29 cellular contexts compared by ENCODE assay signal in the genomic region with DNA sequence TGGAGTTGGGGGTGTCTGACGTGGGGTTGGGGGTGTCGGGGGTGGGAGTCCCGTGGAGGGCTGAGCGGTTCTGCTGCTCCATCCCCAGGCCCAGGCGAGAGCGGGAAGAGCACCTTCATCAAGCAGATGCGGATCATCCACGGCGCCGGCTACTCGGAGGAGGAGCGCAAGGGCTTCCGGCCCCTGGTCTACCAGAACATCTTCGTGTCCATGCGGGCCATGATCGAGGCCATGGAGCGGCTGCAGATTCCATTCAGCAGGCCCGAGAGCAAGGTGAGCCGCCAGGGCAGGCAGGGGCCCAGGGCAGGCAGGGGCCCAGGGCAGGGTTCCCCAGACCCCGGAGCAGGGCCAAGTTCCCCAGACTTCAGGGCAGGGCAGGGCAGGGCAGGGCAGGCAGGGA. TPM values are rescaled to one million over a fixed set of nuclear protein-coding genes. Genes with fewer than 3 reads are reported as not detected.
"Had no signal": no experiment of that assay in that cellular context is flagged by ENCODE, and none has a peak within 500 bp of the region (broad histone marks: within the 10 kb centered on the region; RNA-seq: fewer than 3 reads in every experiment).

No MANE protein-coding gene starts in this region.

- H3K36me3 ChIP-seq: ascending aorta, breast epithelium, cardiac muscle cell, colonic mucosa, gastroesophageal sphincter had no signal

- H3K27me3 ChIP-seq: ascending aorta, breast epithelium, cardiac muscle cell, colonic mucosa, hepatocyte had no signal

- H3K27ac ChIP-seq: ascending aorta, breast epithelium, cardiac muscle cell, colonic mucosa, epithelial cell of prostate, esophagus squamous epithelium, gastroesophageal sphincter, heart right ventricle, hepatocyte, VCaP had no signal

- H3K4me1 ChIP-seq: ascending aorta, breast epithelium, colonic mucosa, gastroesophageal sphincter had no signal

- H3K4me3 ChIP-seq: ascending aorta, breast epithelium, cardiac muscle cell, colonic mucosa, esophagus squamous epithelium, gastroesophageal sphincter, heart right ventricle, hepatocyte had no signal

- DNase-seq: activated CD4-positive, alpha-beta memory T cell treated with anti-CD3 and anti-CD28 coated beads for 36 hours; activated CD4-positive, alpha-beta T cell treated with anti-CD3 and anti-CD28 coated beads for 1 hour; activated CD4-positive, alpha-beta T cell treated with anti-CD3 and anti-CD28 coated beads for 4 hours; activated CD4-positive, alpha-beta T cell treated with anti-CD3 and anti-CD28 coated beads, Interleukin-2, amount 10 ng/mL, durations not matched to agents 7 days and 5 days; activated CD8-positive, alpha-beta memory T cell treated with anti-CD3 and anti-CD28 coated beads, Interleukin-2, amount 10 ng/mL, durations not matched to agents 7 days and 5 days; activated CD8-positive, alpha-beta memory T cell treated with anti-CD3 and anti-CD28 coated beads, Interleukin-2, amount 50 U/mL, for 4 hours; activated CD8-positive, alpha-beta T cell treated with anti-CD3 and anti-CD28 coated beads, Interleukin-2, amount 10 ng/mL, durations not matched to agents 7 days and 5 days; activated effector memory CD4-positive, alpha-beta T cell treated with anti-CD3 and anti-CD28 coated beads, Interleukin-2, amount 50 U/mL, for 16 hours; activated naive CD4-positive, alpha-beta T cell treated with anti-CD3 and anti-CD28 coated beads for 36 hours; activated naive CD8-positive, alpha-beta T cell treated with anti-CD3 and anti-CD28 coated beads, Interleukin-2, amount 10 ng/mL, durations not matched to agents 7 days and 5 days; activated T-cell treated with anti-CD3 and anti-CD28 coated beads, Interleukin-2, amount 50 U/mL, for 1 hour; activated T-cell treated with anti-CD3 and anti-CD28 coated beads, Interleukin-2, amount 50 U/mL, for 48 hours; central memory CD4-positive, alpha-beta T cell; cerebellar nuclear complex; colonic mucosa; effector CD8-positive, alpha-beta T cell; esophagus squamous epithelium; foreskin melanocyte; heart right ventricle; T-helper 17 cell had no signal

- H3K79me2 ChIP-seq: hepatocyte had no signal

- ATAC-seq: activated CD8-positive, alpha-beta memory T cell treated with anti-CD3 and anti-CD28 coated beads, Interleukin-2, amount 10 ng/mL, durations not matched to agents 7 days and 5 days; activated CD8-positive, alpha-beta T cell treated with anti-CD3 and anti-CD28 coated beads, Interleukin-2, amount 10 ng/mL, durations not matched to agents 7 days and 5 days; gastroesophageal sphincter; heart right ventricle; T-helper 17 cell; WTC11 had no signal

- H3K9me3 ChIP-seq: ascending aorta, breast epithelium, colonic mucosa, esophagus squamous epithelium, gastroesophageal sphincter, heart right ventricle had no signal

- H2AFZ ChIP-seq: hepatocyte had no signal

- H3K4me2 ChIP-seq: hepatocyte had no signal

RNA-seq across cellular contexts. Expression of gene GNA15, which starts 12.7 kb away (rescaled TPM):
- polyA plus RNA-seq: cardiac muscle cell, fibroblast of lung had no signal

RNA-seq across cellular contexts. Expression of gene S1PR4, which starts 30.1 kb away (rescaled TPM):
- polyA plus RNA-seq: cardiac muscle cell, fibroblast of lung, hepatocyte had no signal
